18 cellular contexts compared by ENCODE assay signal in genomic region chr22:38164578-38164953, GRCh38. TPM values are rescaled to one million over a fixed set of nuclear protein-coding genes. Genes with fewer than 3 reads are reported as not detected.
A peak's percentile ranks its signal among the peaks of the same experiment; 100 is the strongest.
DNase-seq lines count a peak whose midpoint lies in the region; ATAC-seq and TF ChIP-seq lines count a peak whose summit lies in the region.
"Had no signal": no experiment of that assay in that cellular context is flagged by ENCODE, and none has a peak within 500 bp of the region (broad histone marks: within the 10 kb centered on the region; RNA-seq: fewer than 3 reads in every experiment).

No MANE protein-coding gene starts in this region.

- no peak overlapping the region for H2BK120ac ChIP-seq in neuronal stem cell (ENCODE audit: low read depth, low read length)
- no peak overlapping the region for H2BK120ac ChIP-seq in trophoblast cell (ENCODE audit: insufficient read depth, low read length, poor library complexity)

- no peak for TF ChIP-seq POLR2A in HCT116 (IDR thresholded peaks at IDR 0.05; ENCODE audit: borderline replicate concordance, extremely low read depth, insufficient read depth, insufficient read length)

- H3K9me3 ChIP-seq in HCT116 (ENCODE audit: control insufficient read depth in 1 of 2, insufficient read depth in 1 of 2, low read depth in 1 of 2, low read length in 2 of 2): no peaks in the 10 kb centered on the region
- no peaks in the 10 kb centered on the region for H3K9me3 ChIP-seq in hepatocyte (ENCODE audit: low read depth)
- no peaks in the 10 kb centered on the region for H3K9me3 ChIP-seq in neuronal stem cell (replicated peaks in 1 of 2; ENCODE audit: control insufficient read depth in 2 of 2, insufficient read depth in 1 of 2, low read depth in 1 of 2, low read length in 2 of 2)
- H3K9me3 ChIP-seq in trophoblast cell (ENCODE audit: insufficient read depth, low read depth, low read length): no peaks in the 10 kb centered on the region
- H3K9me3 ChIP-seq: left lung, pancreas had no signal

- H3K4me1 ChIP-seq in HCT116 (ENCODE audit: control insufficient read depth in 1 of 2, insufficient read depth in 2 of 2, low read length in 2 of 2) (peaks cover 17 to 18% of the 10 kb centered on the region in 2 experiments), hepatocyte (ENCODE audit: insufficient read depth) (peaks cover 20% of the 10 kb centered on the region), neuronal stem cell (ENCODE audit: control insufficient read depth in 2 of 2, insufficient read depth in 1 of 2, low read depth in 1 of 2, low read length in 2 of 2) (peaks cover 0 to 4% of the 10 kb centered on the region in 2 donors), trophoblast cell (ENCODE audit: control insufficient read depth in 1 of 2, insufficient read depth in 2 of 2, low read length in 2 of 2) (peaks cover 0 to 7% of the 10 kb centered on the region in 2 experiments)
- H3K4me1 ChIP-seq: left lung had no signal

- H2BK12ac ChIP-seq in neuronal stem cell (ENCODE audit: low read length) (no peak overlapping the region), trophoblast cell (ENCODE audit: low read length) (no peak overlapping the region)

- H2AK5ac ChIP-seq in neuronal stem cell (ENCODE audit: low read depth, low read length): no peak overlapping the region
- H2AK5ac ChIP-seq in trophoblast cell (ENCODE audit: low read length): no peak overlapping the region

- peak overlapping the region; percentile 48 for H3K18ac ChIP-seq in neuronal stem cell (ENCODE audit: low read length)
- no peak overlapping the region for H3K18ac ChIP-seq in trophoblast cell (ENCODE audit: low read length)

- RAD21 ChIA-PET in HCT116 (lab: Charles Lee; ENCODE audit: low non-redundant PET in 1 of 2, low total read pairs in 2 of 2, uncharacterized antibody in 2 of 2, unreplicated experiment in 2 of 2): no interaction called here

- H2AFZ ChIP-seq in HCT116 (ENCODE audit: low read depth, low read length, poor library complexity, severe bottlenecking) (no peak overlapping the region), hepatocyte (no peak overlapping the region), neuronal stem cell (ENCODE audit: low read length) (no peak overlapping the region), trophoblast cell (ENCODE audit: insufficient read depth, low read length, poor library complexity) (no peak overlapping the region)

- H2BK5ac ChIP-seq in neuronal stem cell (ENCODE audit: low read length): peak overlapping the region; percentile 53
- no peak overlapping the region for H2BK5ac ChIP-seq in trophoblast cell (ENCODE audit: low read depth, low read length, poor library complexity)

- H3K9me2 ChIP-seq in HCT116 (ENCODE audit: insufficient read depth) (no peaks in the 10 kb centered on the region), hepatocyte (replicated peaks; ENCODE audit: insufficient read depth) (no peaks in the 10 kb centered on the region)

- ATAC-seq in HCT116 (no peak), GM19463 (IDR thresholded peaks at IDR 0.05; ENCODE audit: unreplicated experiment) (no peak)
- ATAC-seq in activated CD4-positive, CD25-positive, alpha-beta regulatory T cell treated with anti-CD3 and anti-CD28 coated beads, Interleukin-2, amount 50 U/mL, for 24 hours: no peak
- ATAC-seq: activated CD4-positive, alpha-beta T cell treated with anti-CD3 and anti-CD28 coated beads for 36 hours; activated CD8-positive, alpha-beta memory T cell treated with anti-CD3 and anti-CD28 coated beads, Interleukin-2, amount 10 ng/mL, durations not matched to agents 7 days and 5 days; left lung had no signal

- no peak overlapping the region for H2BK15ac ChIP-seq in neuronal stem cell (ENCODE audit: low read length)

- DNase-seq in HCT116 (ENCODE audit: low read depth, low spot score) (no peak), hepatocyte (ENCODE audit: low spot score) (no peak), neuronal stem cell (ENCODE audit: low spot score) (no peak), NCI-H345 treated with DMSO at 0.1 percent for 48 hours (lab: John Stamatoyannopoulos, UW; ENCODE audit: unreplicated experiment) (no peak), trophoblast cell (no peak)
- DNase-seq: activated CD4-positive, alpha-beta T cell treated with anti-CD3 and anti-CD28 coated beads for 36 hours; activated CD8-positive, alpha-beta memory T cell treated with anti-CD3 and anti-CD28 coated beads, Interleukin-2, amount 10 ng/mL, durations not matched to agents 7 days and 5 days; CD4-positive, alpha-beta memory T cell; central memory CD4-positive, alpha-beta T cell; left lung; NCI-H187 treated with DMSO at 0.1 percent for 48 hours; NCI-H446; stimulated activated CD4-positive, alpha-beta T cell treated with anti-CD3 and anti-CD28 coated beads, Interleukin-2, amount 100 ng/mL, for 24 hours had no signal

- CTCF ChIA-PET in HCT116 (lab: Charles Lee): no interaction called here

- H3K27me3 ChIP-seq in HCT116 (ENCODE audit: insufficient read depth, low read length): no peaks in the 10 kb centered on the region
- H3K27me3 ChIP-seq in hepatocyte: no peaks in the 10 kb centered on the region
- H3K27me3 ChIP-seq in neuronal stem cell (ENCODE audit: control insufficient read depth in 3 of 3, insufficient read depth in 3 of 3, low read depth in 1 of 3, low read length in 3 of 3): no peaks in the 10 kb centered on the region
- H3K27me3 ChIP-seq in trophoblast cell (ENCODE audit: insufficient read depth, low read length): no peaks in the 10 kb centered on the region
- H3K27me3 ChIP-seq: left lung, pancreas had no signal

- H3K4me3 ChIP-seq in HCT116 (replicated peaks in 1 of 2; ENCODE audit: low read depth in 1 of 2, low read length in 2 of 2) (no peak overlapping the region), hepatocyte (no peak overlapping the region), neuronal stem cell (ENCODE audit: low read length in 2 of 2) (no peak overlapping the region), trophoblast cell (ENCODE audit: low read depth, low read length) (no peak overlapping the region)
- H3K4me3 ChIP-seq: left lung, pancreas had no signal

- no TSS peak for BruUV-seq in HCT116 (replicated peaks; lab: Mats Ljungman, UMichigan)

- H4K8ac ChIP-seq in neuronal stem cell (ENCODE audit: low read depth, low read length): no peak overlapping the region
- no peak overlapping the region for H4K8ac ChIP-seq in trophoblast cell (ENCODE audit: low read depth, low read length)

- H4K91ac ChIP-seq in neuronal stem cell (ENCODE audit: low read depth, low read length, poor library complexity) (no peak overlapping the region), trophoblast cell (ENCODE audit: low read depth, low read length) (no peak overlapping the region)

- WGBS in hepatocyte (ENCODE audit: low lambda C conversion rate, missing lambda C conversion rate): 77% methylated on average over 6 of the region's 7 CpGs
- WGBS in neuronal stem cell (ENCODE audit: extremely low coverage in 2 of 2, insufficient read length in 2 of 2, insufficient replicate concordance in 1 of 2), 2 donors: no CpG with 5 or more reads among the region's 7 CpGs
- no CpG with 5 or more reads among the region's 7 CpGs for WGBS in trophoblast cell (ENCODE audit: extremely low coverage, insufficient coverage, insufficient read length)

- POLR2A ChIA-PET in HCT116 (lab: Charles Lee): no interaction called here

- H3K14ac ChIP-seq in neuronal stem cell (ENCODE audit: low read length) (no peak overlapping the region), trophoblast cell (ENCODE audit: low read length) (no peak overlapping the region)

- no peaks in the 10 kb centered on the region; a peak in 1 of 4 replicates for H3K36me3 ChIP-seq in HCT116 (ENCODE audit: control insufficient read depth in 1 of 2, insufficient read depth in 2 of 2, low read length in 2 of 2)
- no peaks in the 10 kb centered on the region for H3K36me3 ChIP-seq in hepatocyte (replicated peaks; ENCODE audit: insufficient read depth, low read depth)
- peaks cover 3 to 7% of the 10 kb centered on the region in 2 donors for H3K36me3 ChIP-seq in neuronal stem cell (replicated peaks in 1 of 2; ENCODE audit: control insufficient read depth in 2 of 2, insufficient read depth in 2 of 2, low read length in 2 of 2)
- no peaks in the 10 kb centered on the region for H3K36me3 ChIP-seq in trophoblast cell (ENCODE audit: control insufficient read depth in 1 of 2, insufficient read depth in 2 of 2, low read length in 2 of 2)
- H3K36me3 ChIP-seq: pancreas had no signal

- intact Hi-C loops in HCT116 (cut with micrococcal nuclease): no loop called here

- TF ChIP-seq CTCF in 22Rv1 (IDR thresholded peaks at IDR 0.05) (no peak), HCT116 (IDR thresholded peaks at IDR 0.05 in 2 of 3, conservative IDR thresholded peaks at IDR 0.05 in 1 of 3; ENCODE audit: borderline replicate concordance in 1 of 3, insufficient read depth in 1 of 3, low read depth in 2 of 3, low read length in 2 of 3) (no peak), hepatocyte (IDR thresholded peaks at IDR 0.05; ENCODE audit: poor library complexity) (no peak)

- H3K23ac ChIP-seq in neuronal stem cell (ENCODE audit: low read depth, low read length, poor library complexity) (no peak overlapping the region), trophoblast cell (ENCODE audit: low read length) (no peak overlapping the region)

- H3K79me2 ChIP-seq in HCT116 (ENCODE audit: insufficient read depth, low read length) (no peaks in the 10 kb centered on the region), hepatocyte (no peaks in the 10 kb centered on the region), trophoblast cell (ENCODE audit: control insufficient read depth, insufficient read depth, low read length, poor library complexity) (no peaks in the 10 kb centered on the region)

- no peak overlapping the region for H4K12ac ChIP-seq in trophoblast cell (ENCODE audit: low read depth, low read length)

- no peak for TF ChIP-seq RAD21 in HCT116 (IDR thresholded peaks at IDR 0.05; ENCODE audit: low read depth)

- no peak overlapping the region for H3K9ac ChIP-seq in HCT116 (ENCODE audit: low read length)
- H3K9ac ChIP-seq in neuronal stem cell (ENCODE audit: low read depth, low read length, poor library complexity): peak overlapping the region; percentile 38
- H3K9ac ChIP-seq in trophoblast cell (ENCODE audit: low read length): no peak overlapping the region
- H3K9ac ChIP-seq: KMS-11 had no signal

- H3K4me2 ChIP-seq in HCT116 (ENCODE audit: low read length) (no peak overlapping the region), hepatocyte (peak overlapping the region; percentile 45), neuronal stem cell (ENCODE audit: insufficient read depth, low read length, poor library complexity, severe bottlenecking) (no peak overlapping the region), trophoblast cell (ENCODE audit: low read length) (no peak overlapping the region)
- H3K4me2 ChIP-seq: KMS-11 had no signal

- peaks cover 3% of the 10 kb centered on the region for H3K79me1 ChIP-seq in neuronal stem cell (ENCODE audit: low read depth, low read length)
- H3K79me1 ChIP-seq in trophoblast cell (ENCODE audit: low read length): no peaks in the 10 kb centered on the region

- H4K20me1 ChIP-seq in HCT116 (ENCODE audit: insufficient read depth) (no peaks in the 10 kb centered on the region), hepatocyte (ENCODE audit: insufficient read depth, poor library complexity, severe bottlenecking) (no peaks in the 10 kb centered on the region)

- H3K4ac ChIP-seq in neuronal stem cell (ENCODE audit: low read length): no peak overlapping the region
- H3K4ac ChIP-seq in trophoblast cell (ENCODE audit: low read depth, low read length): no peak overlapping the region

- peak overlapping the region; percentile 15; the same call in 1 of the 2 replicates for H3K27ac ChIP-seq in 22Rv1
- H3K27ac ChIP-seq in HCT116 (ENCODE audit: low read depth, low read length): peak overlapping the region; percentile 4; the same call in 1 of the 2 replicates
- H3K27ac ChIP-seq in hepatocyte: peak overlapping the region; percentile 92
- H3K27ac ChIP-seq in neuronal stem cell (replicated peaks; ENCODE audit: low read length): no peak overlapping the region
- H3K27ac ChIP-seq in trophoblast cell (ENCODE audit: low read depth, low read length): no peak overlapping the region
- H3K27ac ChIP-seq: KMS-11, left lung, pancreas had no signal

RNA-seq across cellular contexts. Expression of gene PLA2G6, which starts 17.1 kb away (rescaled TPM):
- 36.0 TPM for total RNA-seq in HCT116 (2021; ENCODE audit: unreplicated experiment)
- polyA plus RNA-seq in HCT116 (2012): 24.8 and 27.6 TPM in 2 replicates
- total RNA-seq in hepatocyte: 28.2 and 39.9 TPM in 2 replicates
- 30.2 and 42.6 TPM in 2 replicates for polyA plus RNA-seq in hepatocyte
- polyA plus RNA-seq in neuronal stem cell (2013, experiment 1 of 2): 10.9 TPM
- 11.4 TPM for polyA plus RNA-seq in neuronal stem cell (2013, experiment 2 of 2)
- 5.6 and 7.2 TPM in 2 replicates for polyA plus RNA-seq in trophoblast cell (2013)

RNA-seq across cellular contexts. Expression of gene MAFF, which starts 37.2 kb away (rescaled TPM):
- total RNA-seq in HCT116 (2021; ENCODE audit: unreplicated experiment) (26.0 TPM), hepatocyte (55.9 and 70.4 TPM in 2 replicates)
- polyA plus RNA-seq in HCT116 (2012): 19.6 and 30.2 TPM in 2 replicates
- polyA plus RNA-seq in hepatocyte: 67.2 and 76.3 TPM in 2 replicates
- 4.0 TPM for polyA plus RNA-seq in neuronal stem cell (2013, experiment 1 of 2)
- polyA plus RNA-seq in neuronal stem cell (2013, experiment 2 of 2): 4.3 TPM
- 36.7 and 39.8 TPM in 2 replicates for polyA plus RNA-seq in trophoblast cell (2013)

RNA-seq across cellular contexts. Expression of gene BAIAP2L2, which starts 54.1 kb away (rescaled TPM):
- total RNA-seq in HCT116 (2021; ENCODE audit: unreplicated experiment): 1.0 TPM
- polyA plus RNA-seq in HCT116 (2012): 0.82 and 0.96 TPM in 2 replicates
- total RNA-seq in hepatocyte: 3.3 and 4.4 TPM in 2 replicates
- 8.2 and 8.8 TPM in 2 replicates for polyA plus RNA-seq in hepatocyte
- polyA plus RNA-seq in neuronal stem cell (2013, experiment 1 of 2): 4.8 TPM
- 4.5 TPM for polyA plus RNA-seq in neuronal stem cell (2013, experiment 2 of 2)
- 0.27 and 0.35 TPM in 2 replicates for polyA plus RNA-seq in trophoblast cell (2013)
- polyA plus RNA-seq: CD4-positive, alpha-beta memory T cell had no signal

Comparison
In these comparisons a context has a peak if more than half of its experiments do, and no peak if none do; other contexts are left out.
1. H3K27ac ChIP-seq: peak in 22Rv1 (single experiment), HCT116 (single experiment) and hepatocyte (single experiment); none in neuronal stem cell (single experiment) and trophoblast cell (single experiment).